ENCODE assay signal across 8 cellular contexts in the genomic region with DNA sequence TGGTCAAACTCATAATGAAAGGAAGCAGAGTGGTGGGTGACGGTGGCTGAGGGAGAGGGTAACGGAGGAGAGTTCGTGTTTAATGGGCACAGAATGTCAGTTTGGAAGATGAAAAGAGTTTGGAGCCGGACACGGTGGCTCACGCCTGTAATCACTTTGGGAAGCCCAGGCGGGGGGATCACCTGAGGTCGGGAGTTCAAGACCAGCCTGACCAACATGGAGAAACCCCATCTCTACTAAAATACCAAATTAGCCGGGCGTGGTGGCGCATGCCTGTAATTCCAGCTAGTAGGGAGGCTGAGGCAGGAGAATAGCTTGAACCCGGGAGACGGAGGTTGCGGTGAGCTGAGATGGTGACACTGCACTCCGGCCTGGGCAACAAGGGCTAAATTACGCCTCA. TPM values are rescaled to one million over a fixed set of nuclear protein-coding genes. Genes with fewer than 3 reads are reported as not detected.
A peak's percentile ranks its signal among the peaks of the same experiment; 100 is the strongest.
DNase-seq lines count a peak whose midpoint lies in the region; ATAC-seq, FAIRE-seq and TF ChIP-seq lines count a peak whose summit lies in the region.

No MANE protein-coding gene starts in this region.

- peak overlapping the region; percentile 85 for H3K4me3 ChIP-seq in Jurkat, Clone E6-1 (ENCODE audit: low read length)
- peak overlapping the region; percentile 95 for H3K4me3 ChIP-seq in GM12878
- peak overlapping the region in 1 of 2 donors; percentile 75 for H3K4me3 ChIP-seq in small intestine (ENCODE audit: low read depth in 1 of 2, low read length in 2 of 2)

- no peak for TF ChIP-seq RAD21 in GM12878 (IDR thresholded peaks at IDR 0.05; ENCODE audit: insufficient read depth, low read depth, low read length)

- H3K27ac Mint-ChIP-seq in naive B cell: peak overlapping the region in 4 of 6 donors; percentile 40 to 96 (median 69)

- H3K27me3 Mint-ChIP-seq in naive B cell: no peaks in the 10 kb centered on the region

- CTCF ChIA-PET in GM12878 (lab: Yijun Ruan, JAX): interaction anchor here (2.3 kb wide), 1 partner anchor 77 kb away, joined by 9 read pairs; no protein-coding TSS in a partner anchor

- no peaks in the 10 kb centered on the region for H3K9me3 Mint-ChIP-seq in naive B cell

- intact Hi-C loops in GM12878 (cut with micrococcal nuclease; ENCODE audit: unreplicated experiment): loop anchor here (5.0 kb wide), 1 partner anchor 133 kb away; a partner anchor contains a TSS

- peak overlapping the region; percentile 82 to 98 (median 94) for H3K4me3 Mint-ChIP-seq in naive B cell

- no peaks in the 10 kb centered on the region for H4K20me1 ChIP-seq in GM12878 (ENCODE audit: control insufficient read depth, insufficient read depth)

- no peaks in the 10 kb centered on the region for H3K36me3 Mint-ChIP-seq in naive B cell

- WGBS in GM12878 (ENCODE audit: insufficient coverage, insufficient replicate concordance, low lambda C conversion rate, missing lambda C conversion rate): under 1% methylated on average over 16 of the region's 16 CpGs
- WGBS in small intestine, 3 donors: 54 to 60% (median 54%) methylated on average over 16 of the region's 16 CpGs

- H3K4me1 Mint-ChIP-seq in naive B cell: peaks cover 21 to 26% (median 25%) of the 10 kb centered on the region in 3 donors

- peak overlapping the region; percentile 93 for H3K9ac ChIP-seq in GM12878 (ENCODE audit: control insufficient read depth, insufficient read depth, low read length)

- SMC1A ChIA-PET in GM12878 (lab: Charles Lee; ENCODE audit: uncharacterized antibody, unreplicated experiment): interaction anchor here (0.8 to 2.0 kb wide), 7 partner anchors 9 to 547 kb away, joined by 3 to 8 read pairs (median 4); no protein-coding TSS in a partner anchor

- peak overlapping the region; percentile 79 for H3K4me2 ChIP-seq in GM12878 (ENCODE audit: control insufficient read depth, insufficient read depth)

- BruUV-seq in GM12878 (replicated peaks; lab: Mats Ljungman, UMichigan): no TSS peak

- POLR2A ChIA-PET in GM12878 (lab: Charles Lee): interaction anchor here (0.6 to 1.9 kb wide), 7 partner anchors 20 to 509 kb away, joined by 3 to 7 read pairs (median 4); a partner anchor contains a TSS

- H3K36me3 ChIP-seq in GM12878 (ENCODE audit: control insufficient read depth in 2 of 2, insufficient read depth in 2 of 2, low read length in 1 of 2): peaks cover 3 to 8% of the 10 kb centered on the region in 2 experiments; a peak in 3 of 4 replicates
- H3K36me3 ChIP-seq in small intestine (ENCODE audit: control insufficient read depth in 2 of 2, insufficient read depth in 2 of 2, low read length in 2 of 2): peaks cover 0 to 2% of the 10 kb centered on the region in 2 donors

- H3K27me3 ChIP-seq in GM12878 (replicated peaks in 1 of 2; ENCODE audit: control insufficient read depth in 2 of 2, insufficient read depth in 2 of 2, low read length in 1 of 2): no peaks in the 10 kb centered on the region
- H3K27me3 ChIP-seq in small intestine (ENCODE audit: control insufficient read depth in 2 of 2, insufficient read depth in 2 of 2, low read length in 2 of 2): no peaks in the 10 kb centered on the region

- peaks cover 4% of the 10 kb centered on the region; the same call in 1 of the 2 replicates for H3K4me1 ChIP-seq in GM12878 (ENCODE audit: control insufficient read depth, insufficient read depth, low read length)
- peaks cover 0 to 2% of the 10 kb centered on the region in 2 donors for H3K4me1 ChIP-seq in small intestine (ENCODE audit: control insufficient read depth in 2 of 2, insufficient read depth in 1 of 2, low read depth in 1 of 2, low read length in 1 of 2)

- H3K9me3 ChIP-seq in GM12878 (replicated peaks; ENCODE audit: control insufficient read depth, insufficient read depth, low read length): no peaks in the 10 kb centered on the region
- no peaks in the 10 kb centered on the region for H3K9me3 ChIP-seq in small intestine (ENCODE audit: control insufficient read depth, low read depth)

- H3K27ac ChIP-seq in C4-2B (peak overlapping the region; percentile 78), GM12878 (ENCODE audit: control insufficient read depth, insufficient read depth) (peak overlapping the region; percentile 86; the same call in 1 of the 2 replicates), small intestine (ENCODE audit: low read depth in 1 of 2, low read length in 1 of 2) (no peak overlapping the region)

- ATAC-seq in GM12878 (peak; percentile 34), naive B cell (ENCODE audit: low read depth in 2 of 2) (no peak)

- no peak overlapping the region; the same call in 1 of the 2 replicates for H2AFZ ChIP-seq in GM12878 (ENCODE audit: control insufficient read depth, low read depth, low read length)

- H3K79me2 ChIP-seq in GM12878 (ENCODE audit: control insufficient read depth, insufficient read depth, low read length): peaks cover 33% of the 10 kb centered on the region

- TF ChIP-seq CTCF in C4-2B (conservative IDR thresholded peaks at IDR 0.05) (no peak), GM12878 (IDR thresholded peaks at IDR 0.05 in 2 of 3, conservative IDR thresholded peaks at IDR 0.05 in 1 of 3; ENCODE audit: control insufficient read depth in 2 of 3, extremely low read depth in 1 of 3, insufficient read depth in 1 of 3, low read depth in 3 of 3, low read length in 3 of 3) (no peak)

- no peak for DNase-seq in Jurkat, Clone E6-1 (ENCODE audit: low read depth, low spot score)
- DNase-seq in GM12878 (ENCODE audit: low read depth, low spot score): no peak
- DNase-seq in naive B cell: no peak
- no peak for DNase-seq in ureter (ENCODE audit: low spot score)
- no peak for DNase-seq in GOT3 (lab: John Stamatoyannopoulos, UW)
- DNase-seq in small intestine: no peak
- no peak for DNase-seq in DMS79 treated with DMSO at 0.1 percent for 48 hours (lab: John Stamatoyannopoulos, UW)

- TF ChIP-seq EP300 in GM12878 (IDR thresholded peaks at IDR 0.05; ENCODE audit: borderline replicate concordance in 1 of 2, control insufficient read depth in 1 of 2, low read depth in 2 of 2, low read length in 2 of 2): no peak

- in situ Hi-C loops in GM12878 (cut with MboI): no loop called here

- FAIRE-seq in GM12878 (lab: Jason Lieb, UNC) (no peak), small intestine (lab: Jason Lieb, UNC) (no peak)

- no peak for TF ChIP-seq POLR2A in GM12878 (IDR thresholded peaks at IDR 0.05; ENCODE audit: low read depth, low read length)

- RAD21 ChIA-PET in GM12878 (lab: Charles Lee; ENCODE audit: unreplicated experiment): interaction anchor here (0.6 to 1.8 kb wide), 6 partner anchors 8 to 510 kb away, joined by 3 to 11 read pairs (median 4); no protein-coding TSS in a partner anchor

TF ChIP-seq in GM12878, 131 proteins besides CTCF, POLR2A, EP300 and RAD21 (continues in another document):
- TF ChIP-seq EED (IDR thresholded peaks at IDR 0.05; ENCODE audit: low read depth): no peak
- TF ChIP-seq, protein P1, sequence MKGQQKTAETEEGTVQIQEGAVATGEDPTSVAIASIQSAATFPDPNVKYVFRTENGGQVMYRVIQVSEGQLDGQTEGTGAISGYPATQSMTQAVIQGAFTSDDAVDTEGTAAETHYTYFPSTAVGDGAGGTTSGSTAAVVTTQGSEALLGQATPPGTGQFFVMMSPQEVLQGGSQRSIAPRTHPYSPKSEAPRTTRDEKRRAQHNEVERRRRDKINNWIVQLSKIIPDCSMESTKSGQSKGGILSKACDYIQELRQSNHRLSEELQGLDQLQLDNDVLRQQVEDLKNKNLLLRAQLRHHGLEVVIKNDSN (IDR thresholded peaks at IDR 0.05; ENCODE audit: borderline replicate concordance, extremely low read length, insufficient read depth, low read depth, low read length): no peak

RNA-seq across cellular contexts. Expression of a gene that starts 1.3 kb away (rescaled TPM):
- 154 TPM for polyA plus RNA-seq in Jurkat, Clone E6-1 (2012; ENCODE audit: insufficient read depth, insufficient read length)
- total RNA-seq in GM12878 (2013; cell fraction: nucleolus; rRNA removed): 50.4 and 55.8 TPM in 2 replicates
- total RNA-seq in GM12878 (2014; rRNA removed): 63.4 and 68.5 TPM in 2 replicates
- 63.2 and 63.4 TPM in 2 replicates for total RNA-seq in GM12878 (2014; rRNA removed; fragmentation: Illumina TruSeq; extraction: Trizol)
- total RNA-seq in GM12878 (2021): 89.7 and 92.9 TPM in 2 replicates
- polyA plus RNA-seq in GM12878 (2011; ENCODE audit: low read depth): 40.3 TPM
- 118 and 136 TPM in 2 replicates for polyA plus RNA-seq in GM12878 (2011; rRNA removed)
- polyA plus RNA-seq in GM12878 (2011; cell fraction: cytosol; rRNA removed): 74.9 and 83.7 TPM in 2 replicates
- polyA plus RNA-seq in GM12878 (2011; cell fraction: nucleus; rRNA removed): 46.4 and 68.7 TPM in 2 replicates
- polyA plus RNA-seq in GM12878 (2012): 34.7 and 41.0 TPM in 2 replicates
- polyA plus RNA-seq in GM12878 (2014; fragmentation: Illumina TruSeq; extraction: Trizol): 97.4 and 108 TPM in 2 replicates
- 10 to 100 TPM; 37.4 to 74.4 TPM for polyA plus RNA-seq in GM12878 (2014; fragmentation: Nextera tagmentation; extraction: Ambion mirVana)
- 68.6 and 79.5 TPM in 2 replicates for polyA plus RNA-seq in GM12878 (2014; rRNA removed)
- polyA plus RNA-seq in GM12878 (2016; fragmentation: Nextera tagmentation; extraction: Ambion mirVana): 10 to 100 TPM; 85.0 to 89.9 TPM
- polyA minus RNA-seq in GM12878 (2011; rRNA and poly(A)+ RNA removed): 124 and 156 TPM in 2 replicates
- 44.2 and 46.8 TPM in 2 replicates for polyA minus RNA-seq in GM12878 (2011; cell fraction: cytosol; rRNA and poly(A)+ RNA removed)
- polyA minus RNA-seq in GM12878 (2011; cell fraction: nucleus; rRNA and poly(A)+ RNA removed): 23.0 and 38.4 TPM in 2 replicates
- polyA plus RNA-seq in naive B cell (ENCODE audit: low read depth in 6 of 6): 1 to 10 TPM; 1.8 to 5.3 (median 2.9) TPM
- 15.7 TPM for total RNA-seq in ureter
- polyA plus RNA-seq in small intestine: 10 to 100 TPM in 2 of 3 donors, 1 to 10 TPM in 1; 9.5 to 25.0 (median 23.0) TPM

RNA-seq across cellular contexts. Expression of a gene that starts 38.0 kb away (rescaled TPM):
- 0.57 TPM for polyA plus RNA-seq in Jurkat, Clone E6-1 (2012; ENCODE audit: insufficient read depth, insufficient read length)
- 0.24 and 0.46 TPM in 2 replicates for total RNA-seq in GM12878 (2013; cell fraction: nucleolus; rRNA removed)
- total RNA-seq in GM12878 (2014; rRNA removed) (0.05 and 0.06 TPM in 2 replicates), GM12878 (2014; rRNA removed; fragmentation: Illumina TruSeq; extraction: Trizol) (0.09 and 0.14 TPM in 2 replicates), GM12878 (2021) (0.08 and 0.11 TPM in 2 replicates), ureter (not detected)
- polyA plus RNA-seq in GM12878 (2011; ENCODE audit: low read depth): not detected
- polyA plus RNA-seq in GM12878 (2011; rRNA removed) (0.04 and 0.07 TPM in 2 replicates), GM12878 (2014; fragmentation: Illumina TruSeq; extraction: Trizol) (0.04 and 0.05 TPM in 2 replicates), GM12878 (2014; fragmentation: Nextera tagmentation; extraction: Ambion mirVana) (under 1 TPM in 1 of 2 experiments, not detected in 1; 0.02 TPM), GM12878 (2014; rRNA removed) (0.05 and 0.09 TPM in 2 replicates), GM12878 (2016; fragmentation: Nextera tagmentation; extraction: Ambion mirVana) (not detected), naive B cell (ENCODE audit: low read depth in 6 of 6) (not detected), small intestine (100 to 1,000 TPM in 1 of 3 donors, 10 to 100 TPM in 2; 37.0 to 332 (median 100.0) TPM)
- 0.03 and 0.07 TPM in 2 replicates for polyA plus RNA-seq in GM12878 (2011; cell fraction: cytosol; rRNA removed)
- polyA plus RNA-seq in GM12878 (2011; cell fraction: nucleus; rRNA removed): 0.15 and 0.16 TPM in 2 replicates
- polyA plus RNA-seq in GM12878 (2012): 0.01 TPM in 1 of 2 replicates, not detected in the other
- polyA minus RNA-seq in GM12878 (2011; rRNA and poly(A)+ RNA removed): 0.22 and 0.46 TPM in 2 replicates
- not detected in 2 replicates for polyA minus RNA-seq in GM12878 (2011; cell fraction: cytosol; rRNA and poly(A)+ RNA removed)
- 0.36 and 0.86 TPM in 2 replicates for polyA minus RNA-seq in GM12878 (2011; cell fraction: nucleus; rRNA and poly(A)+ RNA removed)

Comparison
In these comparisons a context has a peak if more than half of its experiments do, and no peak if none do; other contexts are left out.
1. H3K27ac ChIP-seq: peak in C4-2B (single experiment) and GM12878 (single experiment); none in small intestine (0 of 2).
2. RNA of a gene that starts 38.0 kb away (polyA plus RNA-seq): 37.0 to 332 TPM in small intestine; 0.01 to 0.16 TPM in GM12878 and not detected in naive B cell; every median in the first group is over 10 times any median in the second.